Comparison of ENCODE assay signal across 9 cellular contexts in the genomic region with DNA sequence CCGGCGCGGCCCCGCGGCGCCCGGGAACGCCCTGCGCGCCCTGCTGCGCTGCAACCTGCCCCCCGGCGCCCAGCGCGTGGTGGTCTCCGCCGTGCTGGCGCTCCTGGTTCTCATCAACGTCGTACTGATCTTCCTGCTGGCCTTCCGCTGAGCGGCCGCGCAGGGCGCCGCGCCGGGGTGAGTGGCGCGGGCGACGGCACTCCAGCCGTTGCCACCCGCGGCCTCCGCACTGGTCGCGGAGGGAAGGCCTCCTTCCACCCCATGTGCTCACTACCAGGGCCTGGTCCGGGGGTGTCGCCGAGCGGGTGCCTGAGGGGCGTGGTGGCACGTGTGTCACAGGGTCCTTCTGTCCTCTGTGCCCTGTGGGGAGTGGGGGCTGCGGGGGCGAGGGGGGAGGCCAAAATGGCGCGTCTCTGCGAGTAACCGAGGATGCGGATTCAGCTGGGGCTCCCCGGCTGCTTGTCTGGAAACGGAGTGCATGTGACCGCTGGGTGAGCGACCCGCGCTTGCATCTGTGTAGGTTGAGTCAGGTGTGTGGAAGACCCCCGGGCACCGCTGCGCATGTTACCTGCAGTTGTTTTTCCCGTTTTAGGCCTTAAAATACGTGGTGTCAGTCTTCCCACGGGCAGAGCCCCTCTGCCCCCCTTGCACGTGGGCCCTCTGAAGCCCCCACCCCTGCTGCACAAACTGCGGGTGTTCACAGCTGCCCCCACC. TPM values are rescaled to one million over a fixed set of nuclear protein-coding genes. Genes with fewer than 3 reads are reported as not detected.
DNase-seq lines count a peak whose midpoint lies in the region; ATAC-seq and TF ChIP-seq lines count a peak whose summit lies in the region.
"Had no signal": no experiment of that assay in that cellular context is flagged by ENCODE, and none has a peak within 500 bp of the region (broad histone marks: within the 10 kb centered on the region; RNA-seq: fewer than 3 reads in every experiment).

No MANE protein-coding gene starts in this region.

- intact Hi-C loops in esophagus squamous epithelium (cut with DNase I), result no loop called here
- intact Hi-C loops in activated T-helper 1 cell treated with anti-CD3 and anti-CD28 coated beads, Interleukin-12 subunit alpha, Interleukin-12 subunit beta, Interleukin-2, Interleukin-4 antibody, amounts not matched to agents 30 ng/mL and 10 ng/mL and 1 ng/mL, durations not matched to agents 14 hours and 24 hours and 36 hours (cut with micrococcal nuclease), result no loop called here

- H3K27me3 Mint-ChIP-seq in activated T-helper 1 cell treated with anti-CD3 and anti-CD28 coated beads, Interleukin-12 subunit alpha, Interleukin-12 subunit beta, Interleukin-2, Interleukin-4 antibody, amounts not matched to agents 30 ng/mL and 10 ng/mL and 1 ng/mL, durations not matched to agents 14 hours and 24 hours and 36 hours (ENCODE audit: insufficient read depth), result peaks cover 29% of the 10 kb centered on the region

- H2AK5ac ChIP-seq in trophoblast cell (ENCODE audit: low read length), result no peak overlapping the region

- H4K8ac ChIP-seq in trophoblast cell (ENCODE audit: low read depth, low read length), result peak overlapping the region; percentile 13

- no peak overlapping the region for H3K9ac ChIP-seq in trophoblast cell (ENCODE audit: low read length)

- peaks cover 2% of the 10 kb centered on the region for H3K79me1 ChIP-seq in trophoblast cell (ENCODE audit: low read length)

- DNase-seq in AG20443 (ENCODE audit: low spot score) (peak; percentile 52), MG63 (no peak), esophagus squamous epithelium (lab: John Stamatoyannopoulos, UW) (no peak), trophoblast cell (no peak), AG08395 (ENCODE audit: low spot score) (no peak)
- DNase-seq in activated T-helper 1 cell treated with anti-CD3 and anti-CD28 coated beads, Interleukin-12 subunit alpha, Interleukin-12 subunit beta, Interleukin-2, Interleukin-4 antibody, amounts not matched to agents 30 ng/mL and 10 ng/mL and 1 ng/mL, durations not matched to agents 14 hours and 24 hours and 36 hours (ENCODE audit: low spot score), result no peak
- DNase-seq: amniotic stem cell had no signal

- no peak overlapping the region for H3K23ac ChIP-seq in trophoblast cell (ENCODE audit: low read length)

- H2AFZ ChIP-seq in trophoblast cell (ENCODE audit: insufficient read depth, low read length, poor library complexity), result no peak overlapping the region

- TF ChIP-seq CTCF in esophagus squamous epithelium (IDR thresholded peaks at IDR 0.05), result no peak

- H3K27me3 ChIP-seq in MG63, result no peaks in the 10 kb centered on the region
- peaks cover 0 to 36% (median 0%) of the 10 kb centered on the region in 4 donors for H3K27me3 ChIP-seq in esophagus squamous epithelium
- H3K27me3 ChIP-seq in trophoblast cell (ENCODE audit: insufficient read depth, low read length), result no peaks in the 10 kb centered on the region

- no peak overlapping the region for H3K4me3 Mint-ChIP-seq in activated T-helper 1 cell treated with anti-CD3 and anti-CD28 coated beads, Interleukin-12 subunit alpha, Interleukin-12 subunit beta, Interleukin-2, Interleukin-4 antibody, amounts not matched to agents 30 ng/mL and 10 ng/mL and 1 ng/mL, durations not matched to agents 14 hours and 24 hours and 36 hours

- H3K4me1 Mint-ChIP-seq in activated T-helper 1 cell treated with anti-CD3 and anti-CD28 coated beads, Interleukin-12 subunit alpha, Interleukin-12 subunit beta, Interleukin-2, Interleukin-4 antibody, amounts not matched to agents 30 ng/mL and 10 ng/mL and 1 ng/mL, durations not matched to agents 14 hours and 24 hours and 36 hours (ENCODE audit: low read depth), result no peaks in the 10 kb centered on the region

- no peak overlapping the region for H3K14ac ChIP-seq in trophoblast cell (ENCODE audit: low read length)

- H3K27ac Mint-ChIP-seq in activated T-helper 1 cell treated with anti-CD3 and anti-CD28 coated beads, Interleukin-12 subunit alpha, Interleukin-12 subunit beta, Interleukin-2, Interleukin-4 antibody, amounts not matched to agents 30 ng/mL and 10 ng/mL and 1 ng/mL, durations not matched to agents 14 hours and 24 hours and 36 hours, result no peak overlapping the region

- peak overlapping the region; percentile 27 for H4K91ac ChIP-seq in trophoblast cell (ENCODE audit: low read depth, low read length)

- H3K18ac ChIP-seq in trophoblast cell (ENCODE audit: low read length), result no peak overlapping the region

- WGBS in esophagus squamous epithelium, 2 donors, result 57 to 60% methylated on average over 4 to 11 of the region's 65 CpGs
- WGBS in trophoblast cell (ENCODE audit: extremely low coverage, insufficient coverage, insufficient read length), result no CpG with 5 or more reads among the region's 65 CpGs

- H2BK12ac ChIP-seq in trophoblast cell (ENCODE audit: low read length), result no peak overlapping the region

- no peak overlapping the region for H2BK5ac ChIP-seq in trophoblast cell (ENCODE audit: low read depth, low read length, poor library complexity)

- H3K27ac ChIP-seq in esophagus squamous epithelium, result peak overlapping the region in 1 of 4 donors; percentile 6
- H3K27ac ChIP-seq in trophoblast cell (ENCODE audit: low read depth, low read length), result no peak overlapping the region

- no peaks in the 10 kb centered on the region for H3K79me2 ChIP-seq in trophoblast cell (ENCODE audit: control insufficient read depth, insufficient read depth, low read length, poor library complexity)

- H2BK120ac ChIP-seq in trophoblast cell (ENCODE audit: insufficient read depth, low read length, poor library complexity), result no peak overlapping the region

- TF ChIP-seq POLR2A in esophagus squamous epithelium (IDR thresholded peaks at IDR 0.05), result no peak

- H3K4me3 ChIP-seq in MG63 (peak overlapping the region; percentile 48), esophagus squamous epithelium (peak overlapping the region; percentile 24 to 64 (median 40)), trophoblast cell (ENCODE audit: low read depth, low read length) (peak overlapping the region; percentile 55)

- ATAC-seq in GM21723 (IDR thresholded peaks at IDR 0.05; ENCODE audit: unreplicated experiment) (no peak), GM18907 (IDR thresholded peaks at IDR 0.05; ENCODE audit: unreplicated experiment) (no peak)

- no peak overlapping the region for H4K12ac ChIP-seq in trophoblast cell (ENCODE audit: low read depth, low read length)

- no peak overlapping the region for H3K4ac ChIP-seq in trophoblast cell (ENCODE audit: low read depth, low read length)

- peak overlapping the region; percentile 76 for H3K4me2 ChIP-seq in trophoblast cell (ENCODE audit: low read length)

- H3K36me3 ChIP-seq in MG63 (no peaks in the 10 kb centered on the region), esophagus squamous epithelium (peaks cover 0 to 35% (median 0%) of the 10 kb centered on the region in 3 donors), trophoblast cell (ENCODE audit: control insufficient read depth in 1 of 2, insufficient read depth in 2 of 2, low read length in 2 of 2) (peaks cover 0 to 2% of the 10 kb centered on the region in 2 experiments)

- H3K9me3 ChIP-seq in MG63 (no peaks in the 10 kb centered on the region), esophagus squamous epithelium (no peaks in the 10 kb centered on the region), trophoblast cell (ENCODE audit: insufficient read depth, low read depth, low read length) (no peaks in the 10 kb centered on the region)

- peaks cover 10 to 27% (median 10%) of the 10 kb centered on the region in 3 donors for H3K4me1 ChIP-seq in esophagus squamous epithelium
- H3K4me1 ChIP-seq in trophoblast cell (ENCODE audit: control insufficient read depth in 1 of 2, insufficient read depth in 2 of 2, low read length in 2 of 2), result peaks cover 13 to 26% of the 10 kb centered on the region in 2 experiments

- H3K9me3 Mint-ChIP-seq in activated T-helper 1 cell treated with anti-CD3 and anti-CD28 coated beads, Interleukin-12 subunit alpha, Interleukin-12 subunit beta, Interleukin-2, Interleukin-4 antibody, amounts not matched to agents 30 ng/mL and 10 ng/mL and 1 ng/mL, durations not matched to agents 14 hours and 24 hours and 36 hours, result no peaks in the 10 kb centered on the region

- no peaks in the 10 kb centered on the region for H3K36me3 Mint-ChIP-seq in activated T-helper 1 cell treated with anti-CD3 and anti-CD28 coated beads, Interleukin-12 subunit alpha, Interleukin-12 subunit beta, Interleukin-2, Interleukin-4 antibody, amounts not matched to agents 30 ng/mL and 10 ng/mL and 1 ng/mL, durations not matched to agents 14 hours and 24 hours and 36 hours (ENCODE audit: low read depth)

RNA-seq across cellular contexts. Expression of a gene that starts 58.0 kb away (rescaled TPM):
- 115 and 171 TPM in 2 replicates for total RNA-seq in MG63 (2014; rRNA removed; shearing (Covaris generic); ENCODE audit: low replicate concordance)
- 10 to 100 TPM; 77.7 to 88.7 (median 79.8) TPM for total RNA-seq in esophagus squamous epithelium
- polyA plus RNA-seq in trophoblast cell (2013), result 95.6 and 97.7 TPM in 2 replicates
- 79.0 and 79.1 TPM in 2 replicates for total RNA-seq in activated T-helper 1 cell treated with anti-CD3 and anti-CD28 coated beads, Interleukin-12 subunit alpha, Interleukin-12 subunit beta, Interleukin-2, Interleukin-4 antibody, amounts not matched to agents 30 ng/mL and 10 ng/mL and 1 ng/mL, durations not matched to agents 14 hours and 24 hours and 36 hours
